ENCODE assay signal across 8 cellular contexts in genomic region chr3:183895296-183895695, GRCh38. TPM values are rescaled to one million over a fixed set of nuclear protein-coding genes. Genes with fewer than 3 reads are reported as not detected.
DNase-seq lines count a peak whose midpoint lies in the region; ATAC-seq, FAIRE-seq and TF ChIP-seq lines count a peak whose summit lies in the region.

No MANE protein-coding gene starts in this region.

- no peak overlapping the region for H2AFZ ChIP-seq in endothelial cell of umbilical vein (ENCODE audit: low read depth, low read length)

- H3K9ac ChIP-seq in endothelial cell of umbilical vein (replicated peaks; ENCODE audit: extremely low read depth, insufficient read depth, low read length) = no peak overlapping the region

- no peak overlapping the region for H3K27ac ChIP-seq in endothelial cell of umbilical vein (ENCODE audit: insufficient read depth, low read depth, low read length)

- H3K4me1 ChIP-seq in endothelial cell of umbilical vein (ENCODE audit: control insufficient read depth, extremely low read depth, insufficient read depth, low read length) = no peaks in the 10 kb centered on the region

- TF ChIP-seq POLR2A in endothelial cell of umbilical vein (IDR thresholded peaks at IDR 0.05; ENCODE audit: low read depth, low read length) = no peak

- H3K4me3 ChIP-seq in AG10803 (ENCODE audit: low read length) (no peak overlapping the region), endothelial cell of umbilical vein (replicated peaks in 1 of 3; ENCODE audit: insufficient read depth in 1 of 3, low read depth in 1 of 3, low read length in 3 of 3) (no peak overlapping the region)

- CTCF ChIA-PET in endothelial cell of umbilical vein (lab: Charles Lee) = interaction anchor here (0.5 to 4.8 kb wide), 55 partner anchors 9 to 476 kb away, joined by 3 to 54 read pairs (median 4); partner anchors contain the start of genes ABCC5, ABCF3, EEF1AKMT4 and EIF2B5

- intact Hi-C loops in endothelial cell of umbilical vein (cut with micrococcal nuclease) = loop anchor here (1.0 to 2.0 kb wide), 6 partner anchors 122 to 394 kb away; partner anchors contain the start of genes ABCC5, ABCF3 and EIF2B5

- no peaks in the 10 kb centered on the region for H3K9me1 ChIP-seq in endothelial cell of umbilical vein (replicated peaks; ENCODE audit: control insufficient read depth, extremely low read depth, insufficient read depth, low read length)

- H4K20me1 ChIP-seq in endothelial cell of umbilical vein (replicated peaks; ENCODE audit: control insufficient read depth, extremely low read depth, insufficient read depth, low read length) = no peaks in the 10 kb centered on the region

- TF ChIP-seq CTCF in AG10803 (conservative IDR thresholded peaks at IDR 0.05; ENCODE audit: low read length) (peak; percentile 93), GM12873 (IDR thresholded peaks at IDR 0.05; ENCODE audit: insufficient read depth, low read depth, low read length, missing control alignments) (peak; percentile 82), endothelial cell of umbilical vein (IDR thresholded peaks at IDR 0.05; ENCODE audit: extremely low read depth in 1 of 2, insufficient read depth in 1 of 2, low read depth in 1 of 2, low read length in 2 of 2) (peak; percentile 75 to 78)

- DNase-seq in AG10803 (ENCODE audit: low read depth) (peak; percentile 58), NCI-H1105 treated with DMSO at 0.1 percent for 48 hours (lab: John Stamatoyannopoulos, UW) (peak; percentile 79), T follicular helper cell (ENCODE audit: low read depth) (peak; percentile 9), endothelial cell of umbilical vein (ENCODE audit: low read depth, low spot score) (peak; percentile 43), myocyte (ENCODE audit: low read depth) (peak; percentile 65)

- H3K4me2 ChIP-seq in endothelial cell of umbilical vein (ENCODE audit: insufficient read depth, low read length) = no peak overlapping the region

- H3K27me3 ChIP-seq in endothelial cell of umbilical vein (ENCODE audit: control insufficient read depth in 2 of 2, insufficient read depth in 2 of 2, low read length in 2 of 2) = peaks cover 6 to 13% of the 10 kb centered on the region in 2 experiments

- no TSS peak for BruUV-seq in endothelial cell of umbilical vein (replicated peaks; lab: Mats Ljungman, UMichigan)

- dilution Hi-C loops in endothelial cell of umbilical vein (cut with MboI; ENCODE audit: extremely low pct_ligation_motif_present, low sequenced_read_pairs) = no loop called here

- no peaks in the 10 kb centered on the region for H3K79me2 ChIP-seq in endothelial cell of umbilical vein (ENCODE audit: control insufficient read depth, insufficient read depth, low read length)

- peak; percentile 89 for FAIRE-seq in endothelial cell of umbilical vein (lab: Jason Lieb, UNC)

- POLR2A ChIA-PET in endothelial cell of umbilical vein (lab: Charles Lee) = no interaction called here

- H3K9me3 ChIP-seq in endothelial cell of umbilical vein (replicated peaks; ENCODE audit: control insufficient read depth, insufficient read depth, low read length) = no peaks in the 10 kb centered on the region

- no peak for ATAC-seq in HG03196 (IDR thresholded peaks at IDR 0.05; ENCODE audit: unreplicated experiment)
- no peak for ATAC-seq in HG03457 (IDR thresholded peaks at IDR 0.05; ENCODE audit: unreplicated experiment)

- H3K36me3 ChIP-seq in endothelial cell of umbilical vein (ENCODE audit: control insufficient read depth in 2 of 2, extremely low read depth in 1 of 2, insufficient read depth in 2 of 2, low read length in 2 of 2) = no peaks in the 10 kb centered on the region

TF ChIP-seq in endothelial cell of umbilical vein, 7 proteins besides CTCF, POLR2A, EP300 and RAD21:
- no peak for TF ChIP-seq EZH2 (IDR thresholded peaks at IDR 0.05; ENCODE audit: borderline replicate concordance, low read depth, low read length, severe bottlenecking)

RNA-seq across cellular contexts. Expression of gene PARL, which starts 10.6 kb away (rescaled TPM):
- total RNA-seq in endothelial cell of umbilical vein (48.1 and 54.1 TPM in 2 replicates), myocyte (37.9 and 40.4 TPM in 2 replicates)
- 33.7 and 38.8 TPM in 2 replicates for polyA plus RNA-seq in endothelial cell of umbilical vein
- polyA plus RNA-seq in endothelial cell of umbilical vein (2011; cell fraction: cytosol; rRNA removed) = 36.9 and 43.3 TPM in 2 replicates
- polyA plus RNA-seq in endothelial cell of umbilical vein (2011; cell fraction: nucleus; rRNA removed) = 24.6 and 26.7 TPM in 2 replicates
- polyA plus RNA-seq in endothelial cell of umbilical vein (2012) = 39.7 and 62.5 TPM in 2 replicates
- 27.7 and 32.5 TPM in 2 replicates for polyA minus RNA-seq in endothelial cell of umbilical vein
- 13.8 TPM for polyA minus RNA-seq in endothelial cell of umbilical vein (2011; cell fraction: cytosol; rRNA and poly(A)+ RNA removed)
- polyA minus RNA-seq in endothelial cell of umbilical vein (2011; cell fraction: nucleus; rRNA and poly(A)+ RNA removed) = 12.6 and 13.8 TPM in 2 replicates
- 49.6 TPM for polyA plus RNA-seq in myocyte (2012)

Comparison
In these comparisons a context has a peak if more than half of its experiments do, and no peak if none do; other contexts are left out.
1. DNase-seq: peak in every context shown above with its lines; median percentile 79 in NCI-H1105 treated with DMSO at 0.1 percent for 48 hours; 65 in myocyte; 58 in AG10803; 43 in endothelial cell of umbilical vein; 9 in T follicular helper cell.